In genomic region chr2:199348871-199349270, GRCh38 we compare ENCODE assay signal across 24 cellular contexts.
"Had no signal": no experiment of that assay in that cellular context is flagged by ENCODE, and none has a peak within 500 bp of the region (broad histone marks: within the 10 kb centered on the region; RNA-seq: fewer than 3 reads in every experiment).

No MANE protein-coding gene starts in this region.

- H3K36me3 ChIP-seq: esophagus squamous epithelium, left ventricle myocardium inferior, lower lobe of right lung, neural progenitor cell, ovary, right atrium auricular region, upper lobe of left lung, uterus had no signal

- H3K9ac ChIP-seq: neural progenitor cell had no signal

- H3K27ac Mint-ChIP-seq: dendritic cell treated with granulocyte-macrophage colony-stimulating factor and Interleukin-4, amounts not matched to agents 40 ng/mL and 50 ng/mL, for 4 days; memory B cell; mesothelial cell of epicardium; natural killer cell treated with Interleukin-12 subunit alpha and Interleukin-12 subunit beta and Interleukin-15 and Interleukin-18, amount 100 ng/mL, for 72 hours; neural progenitor cell; stimulated activated effector memory CD8-positive, alpha-beta T cell treated with anti-CD3 and anti-CD28 coated beads, Interleukin-12 subunit alpha, Interleukin-12 subunit beta, amount 100 ng/mL, for 72 hours had no signal

- H3K79me2 ChIP-seq: hepatocyte had no signal

- ATAC-seq: left cardiac atrium; lower lobe of right lung; natural killer cell treated with Interleukin-12 subunit alpha and Interleukin-12 subunit beta and Interleukin-15 and Interleukin-18, amount 100 ng/mL, for 72 hours; stimulated activated effector memory CD8-positive, alpha-beta T cell treated with anti-CD3 and anti-CD28 coated beads, Interleukin-12 subunit alpha, Interleukin-12 subunit beta, amount 100 ng/mL, for 72 hours; stimulated activated naive CD8-positive, alpha-beta T cell treated with anti-CD3 and anti-CD28 coated beads, Interleukin-15, Interleukin-2, amounts not matched to agents 100 U/mL and 50 U/mL, for 24 hours had no signal

- H3K36me3 Mint-ChIP-seq: memory B cell; mesothelial cell of epicardium; natural killer cell treated with Interleukin-12 subunit alpha and Interleukin-12 subunit beta and Interleukin-15 and Interleukin-18, amount 100 ng/mL, for 72 hours; stimulated activated effector memory CD8-positive, alpha-beta T cell treated with anti-CD3 and anti-CD28 coated beads, Interleukin-12 subunit alpha, Interleukin-12 subunit beta, amount 100 ng/mL, for 72 hours had no signal

- H3K9me3 ChIP-seq: esophagus squamous epithelium, left ventricle myocardium inferior, lower lobe of right lung, ovary, right atrium auricular region, tibial artery, upper lobe of left lung, uterus had no signal

- H3K4me1 ChIP-seq: esophagus squamous epithelium, left ventricle myocardium inferior, lower lobe of right lung, neural progenitor cell, right atrium auricular region, tibial artery, upper lobe of left lung, uterus had no signal

- H3K4me2 ChIP-seq: hepatocyte, neural progenitor cell, smooth muscle cell had no signal

- H3K4me1 Mint-ChIP-seq: memory B cell; mesothelial cell of epicardium; neural progenitor cell; stimulated activated effector memory CD8-positive, alpha-beta T cell treated with anti-CD3 and anti-CD28 coated beads, Interleukin-12 subunit alpha, Interleukin-12 subunit beta, amount 100 ng/mL, for 72 hours had no signal

- H3K27me3 Mint-ChIP-seq: dendritic cell treated with granulocyte-macrophage colony-stimulating factor and Interleukin-4, amounts not matched to agents 40 ng/mL and 50 ng/mL, for 4 days; memory B cell; natural killer cell treated with Interleukin-12 subunit alpha and Interleukin-12 subunit beta and Interleukin-15 and Interleukin-18, amount 100 ng/mL, for 72 hours had no signal

- H3K4me3 Mint-ChIP-seq: dendritic cell treated with granulocyte-macrophage colony-stimulating factor and Interleukin-4, amounts not matched to agents 40 ng/mL and 50 ng/mL, for 4 days; memory B cell; mesothelial cell of epicardium; natural killer cell treated with Interleukin-12 subunit alpha and Interleukin-12 subunit beta and Interleukin-15 and Interleukin-18, amount 100 ng/mL, for 72 hours; neural progenitor cell; stimulated activated effector memory CD8-positive, alpha-beta T cell treated with anti-CD3 and anti-CD28 coated beads, Interleukin-12 subunit alpha, Interleukin-12 subunit beta, amount 100 ng/mL, for 72 hours had no signal

- H3K4me3 ChIP-seq: esophagus squamous epithelium, hepatocyte, left ventricle myocardium inferior, lower lobe of right lung, neural progenitor cell, ovary, right atrium auricular region, smooth muscle cell, tibial artery, upper lobe of left lung, uterus had no signal

- H2AFZ ChIP-seq: hepatocyte, neural progenitor cell had no signal

- H3K9me3 Mint-ChIP-seq: dendritic cell treated with granulocyte-macrophage colony-stimulating factor and Interleukin-4, amounts not matched to agents 40 ng/mL and 50 ng/mL, for 4 days; mesothelial cell of epicardium; neural progenitor cell; stimulated activated effector memory CD8-positive, alpha-beta T cell treated with anti-CD3 and anti-CD28 coated beads, Interleukin-12 subunit alpha, Interleukin-12 subunit beta, amount 100 ng/mL, for 72 hours had no signal

- H3K27ac ChIP-seq: esophagus squamous epithelium, hepatocyte, left ventricle myocardium inferior, lower lobe of right lung, neural progenitor cell, ovary, right atrium auricular region, tibial artery, upper lobe of left lung, uterus had no signal

- H3K27me3 ChIP-seq: esophagus squamous epithelium, hepatocyte, neural progenitor cell, ovary, right atrium auricular region, tibial artery, upper lobe of left lung, uterus had no signal

- DNase-seq: esophagus squamous epithelium; foreskin melanocyte; head of caudate nucleus; kidney; left cardiac atrium; left ventricle myocardium inferior; lower lobe of right lung; nucleus accumbens; ovary; stimulated activated CD4-positive, alpha-beta T cell treated with anti-CD3 and anti-CD28 coated beads, Interleukin-4, amount 100 ng/mL, for 1 hour; stimulated activated CD8-positive, alpha-beta memory T cell treated with anti-CD3 and anti-CD28 coated beads, Interleukin-4, amount 100 ng/mL, for 48 hours; stimulated activated naive CD8-positive, alpha-beta T cell treated with anti-CD3 and anti-CD28 coated beads, Interleukin-15, Interleukin-2, amounts not matched to agents 100 U/mL and 50 U/mL, for 24 hours; tibial artery; upper lobe of left lung; uterus had no signal
